ENCODE assay signal across 8 cellular contexts in genomic region chr12:123043536-123044001, GRCh38.
DNase-seq lines count a peak whose midpoint lies in the region; ATAC-seq and TF ChIP-seq lines count a peak whose summit lies in the region.

No MANE protein-coding gene starts in this region.

- H3K9me3 Mint-ChIP-seq in CD14-positive monocyte: no peaks in the 10 kb centered on the region
- H3K9me3 Mint-ChIP-seq in activated T-cell treated with anti-CD3 and anti-CD28 coated beads, Interleukin-2, amount 50 U/mL, for 72 hours: no peaks in the 10 kb centered on the region
- no peaks in the 10 kb centered on the region for H3K9me3 Mint-ChIP-seq in naive thymus-derived CD8-positive, alpha-beta T cell
- H3K9me3 Mint-ChIP-seq in stimulated activated effector memory CD8-positive, alpha-beta T cell treated with anti-CD3 and anti-CD28 coated beads, Interleukin-12 subunit alpha, Interleukin-12 subunit beta, amount 100 ng/mL, for 72 hours: no peaks in the 10 kb centered on the region

- H3K4me1 Mint-ChIP-seq in CD14-positive monocyte: peaks cover 33% of the 10 kb centered on the region
- peaks cover 35% of the 10 kb centered on the region for H3K4me1 Mint-ChIP-seq in activated T-cell treated with anti-CD3 and anti-CD28 coated beads, Interleukin-2, amount 50 U/mL, for 72 hours (ENCODE audit: low read depth)
- H3K4me1 Mint-ChIP-seq in naive thymus-derived CD8-positive, alpha-beta T cell: peaks cover 29 to 50% (median 47%) of the 10 kb centered on the region in 4 donors
- peaks cover 32% of the 10 kb centered on the region for H3K4me1 Mint-ChIP-seq in stimulated activated effector memory CD8-positive, alpha-beta T cell treated with anti-CD3 and anti-CD28 coated beads, Interleukin-12 subunit alpha, Interleukin-12 subunit beta, amount 100 ng/mL, for 72 hours

- H3K9me3 ChIP-seq in esophagus squamous epithelium: no peaks in the 10 kb centered on the region

- peaks cover 0 to 51% (median 22%) of the 10 kb centered on the region in 3 donors for H3K4me1 ChIP-seq in esophagus squamous epithelium

- H3K27ac Mint-ChIP-seq in CD14-positive monocyte: no peak overlapping the region
- H3K27ac Mint-ChIP-seq in activated T-cell treated with anti-CD3 and anti-CD28 coated beads, Interleukin-2, amount 50 U/mL, for 72 hours: no peak overlapping the region
- peak overlapping the region; percentile 88 to 99 (median 94) for H3K27ac Mint-ChIP-seq in naive thymus-derived CD8-positive, alpha-beta T cell
- H3K27ac Mint-ChIP-seq in stimulated activated effector memory CD8-positive, alpha-beta T cell treated with anti-CD3 and anti-CD28 coated beads, Interleukin-12 subunit alpha, Interleukin-12 subunit beta, amount 100 ng/mL, for 72 hours: peak overlapping the region; percentile 41

- H3K36me3 ChIP-seq in esophagus squamous epithelium: no peaks in the 10 kb centered on the region

- H3K36me3 Mint-ChIP-seq in CD14-positive monocyte: no peaks in the 10 kb centered on the region
- H3K36me3 Mint-ChIP-seq in activated T-cell treated with anti-CD3 and anti-CD28 coated beads, Interleukin-2, amount 50 U/mL, for 72 hours (ENCODE audit: insufficient read depth in 2 of 2): no peaks in the 10 kb centered on the region
- H3K36me3 Mint-ChIP-seq in naive thymus-derived CD8-positive, alpha-beta T cell: peaks cover 0 to 9% (median 0%) of the 10 kb centered on the region in 3 donors
- H3K36me3 Mint-ChIP-seq in stimulated activated effector memory CD8-positive, alpha-beta T cell treated with anti-CD3 and anti-CD28 coated beads, Interleukin-12 subunit alpha, Interleukin-12 subunit beta, amount 100 ng/mL, for 72 hours: no peaks in the 10 kb centered on the region

- ATAC-seq in HG03442 (IDR thresholded peaks at IDR 0.05; ENCODE audit: unreplicated experiment): peak; percentile 49
- peak; percentile 99 for ATAC-seq in activated T-cell treated with anti-CD3 and anti-CD28 coated beads, Interleukin-2, amount 50 U/mL, for 72 hours (replicated peaks in 1 of 2)
- peak; percentile 98 to 99 for ATAC-seq in naive thymus-derived CD8-positive, alpha-beta T cell
- ATAC-seq in stimulated activated effector memory CD8-positive, alpha-beta T cell treated with anti-CD3 and anti-CD28 coated beads, Interleukin-12 subunit alpha, Interleukin-12 subunit beta, amount 100 ng/mL, for 72 hours: peak; percentile 99

- peaks cover 0 to 6% (median 0%) of the 10 kb centered on the region in 3 donors for H3K27me3 Mint-ChIP-seq in CD14-positive monocyte (ENCODE audit: low read depth in 3 of 3)
- no peaks in the 10 kb centered on the region for H3K27me3 Mint-ChIP-seq in activated T-cell treated with anti-CD3 and anti-CD28 coated beads, Interleukin-2, amount 50 U/mL, for 72 hours (ENCODE audit: low read depth)
- H3K27me3 Mint-ChIP-seq in naive thymus-derived CD8-positive, alpha-beta T cell: no peaks in the 10 kb centered on the region

- intact Hi-C loops in CD14-positive monocyte (cut with micrococcal nuclease): loop anchor here in 1 of 2 donors (10.0 kb wide), 1 partner anchor 101 kb away; no protein-coding TSS in a partner anchor
- intact Hi-C loops in esophagus squamous epithelium (cut with DNase I): loop anchor here (10.0 kb wide), 1 partner anchor 101 kb away; no protein-coding TSS in a partner anchor

- peak overlapping the region; percentile 28 to 88 (median 81) for H3K27ac ChIP-seq in esophagus squamous epithelium

- 6 to 15% methylated on average over 4 to 5 of the region's 7 CpGs for WGBS in esophagus squamous epithelium, 2 donors

- peak overlapping the region in 1 of 2 donors; percentile 17 for H3K4me3 Mint-ChIP-seq in CD14-positive monocyte
- H3K4me3 Mint-ChIP-seq in activated T-cell treated with anti-CD3 and anti-CD28 coated beads, Interleukin-2, amount 50 U/mL, for 72 hours: peak overlapping the region; percentile 9 to 40
- peak overlapping the region in 9 of 10 donors; percentile 11 to 77 (median 65) for H3K4me3 Mint-ChIP-seq in naive thymus-derived CD8-positive, alpha-beta T cell
- H3K4me3 Mint-ChIP-seq in stimulated activated effector memory CD8-positive, alpha-beta T cell treated with anti-CD3 and anti-CD28 coated beads, Interleukin-12 subunit alpha, Interleukin-12 subunit beta, amount 100 ng/mL, for 72 hours: peak overlapping the region; percentile 34

- H3K4me3 ChIP-seq in esophagus squamous epithelium: no peak overlapping the region

- no peaks in the 10 kb centered on the region for H3K27me3 ChIP-seq in esophagus squamous epithelium

- no peak for TF ChIP-seq POLR2A in esophagus squamous epithelium (IDR thresholded peaks at IDR 0.05)

- TF ChIP-seq CTCF in CD14-positive monocyte (IDR thresholded peaks at IDR 0.05): peak; percentile 42
- TF ChIP-seq CTCF in esophagus squamous epithelium (IDR thresholded peaks at IDR 0.05): peak; percentile 26 to 75 (median 64)

- POLR2A ChIA-PET in naive thymus-derived CD8-positive, alpha-beta T cell (lab: Charles Lee): interaction anchor here (0.5 to 4.8 kb wide), 16 partner anchors 16 to 403 kb away, joined by 3 to 53 read pairs (median 4); partner anchors contain the start of genes MPHOSPH9, MTRFR and PITPNM2

- DNase-seq in CD14-positive monocyte (ENCODE audit: low spot score): peak; percentile 75
- DNase-seq in OCI-M1 (lab: John Stamatoyannopoulos, UW): peak; percentile 58
- DNase-seq in activated T-cell treated with anti-CD3 and anti-CD28 coated beads, Interleukin-2, amount 50 U/mL, for 72 hours: peak; percentile 82 to 84
- DNase-seq in esophagus squamous epithelium (lab: John Stamatoyannopoulos, UW): no peak
- peak; percentile 42 to 89 (median 70) for DNase-seq in naive thymus-derived CD8-positive, alpha-beta T cell
- peak; percentile 43 to 77 for DNase-seq in stimulated activated effector memory CD8-positive, alpha-beta T cell treated with anti-CD3 and anti-CD28 coated beads, Interleukin-12 subunit alpha, Interleukin-12 subunit beta, amount 100 ng/mL, for 72 hours (ENCODE audit: low spot score in 2 of 2)
- DNase-seq in putamen (ENCODE audit: low spot score): no peak

Comparison
In these comparisons a context has a peak if more than half of its experiments do, and no peak if none do; other contexts are left out.
1. DNase-seq: peak in CD14-positive monocyte (single experiment), OCI-M1 (single experiment), activated T-cell treated with anti-CD3 and anti-CD28 coated beads, Interleukin-2, amount 50 U/mL, for 72 hours (2 of 2), naive thymus-derived CD8-positive, alpha-beta T cell (10 of 10) and stimulated activated effector memory CD8-positive, alpha-beta T cell treated with anti-CD3 and anti-CD28 coated beads, Interleukin-12 subunit alpha, Interleukin-12 subunit beta, amount 100 ng/mL, for 72 hours (2 of 2); none in esophagus squamous epithelium (single experiment) and putamen (single experiment).
2. H3K27ac Mint-ChIP-seq: peak in naive thymus-derived CD8-positive, alpha-beta T cell (10 of 10) and stimulated activated effector memory CD8-positive, alpha-beta T cell treated with anti-CD3 and anti-CD28 coated beads, Interleukin-12 subunit alpha, Interleukin-12 subunit beta, amount 100 ng/mL, for 72 hours (single experiment); none in CD14-positive monocyte (0 of 7) and activated T-cell treated with anti-CD3 and anti-CD28 coated beads, Interleukin-2, amount 50 U/mL, for 72 hours (single experiment).
3. ATAC-seq: peak in every context shown above with its lines; median percentile 99 in activated T-cell treated with anti-CD3 and anti-CD28 coated beads, Interleukin-2, amount 50 U/mL, for 72 hours; 99 in stimulated activated effector memory CD8-positive, alpha-beta T cell treated with anti-CD3 and anti-CD28 coated beads, Interleukin-12 subunit alpha, Interleukin-12 subunit beta, amount 100 ng/mL, for 72 hours; 98 in naive thymus-derived CD8-positive, alpha-beta T cell; 49 in HG03442.